1 cellular context compared by ENCODE assay signal in genomic region chr3:16609927-16610580, GRCh38.
TF ChIP-seq lines count a peak whose summit lies in the region.

No MANE protein-coding gene starts in this region.

TF ChIP-seq in endothelial cell of umbilical vein, 7 proteins besides CTCF, POLR2A, EP300 and RAD21:
- TF ChIP-seq FOS (IDR thresholded peaks at IDR 0.05; ENCODE audit: borderline replicate concordance, insufficient read depth, low read length) (no peak), POLR2AphosphoS5 (IDR thresholded peaks at IDR 0.05; ENCODE audit: insufficient read depth, low read depth, low read length) (no peak), MAX (IDR thresholded peaks at IDR 0.05; ENCODE audit: insufficient read depth, insufficient read length) (no peak), GATA2 (IDR thresholded peaks at IDR 0.05; ENCODE audit: insufficient read depth, insufficient read length, low read depth, low read length) (no peak), EZH2 (IDR thresholded peaks at IDR 0.05; ENCODE audit: borderline replicate concordance, low read depth, low read length, severe bottlenecking) (no peak)
